Comparison of ENCODE assay signal across 1 cellular context in the genomic region with DNA sequence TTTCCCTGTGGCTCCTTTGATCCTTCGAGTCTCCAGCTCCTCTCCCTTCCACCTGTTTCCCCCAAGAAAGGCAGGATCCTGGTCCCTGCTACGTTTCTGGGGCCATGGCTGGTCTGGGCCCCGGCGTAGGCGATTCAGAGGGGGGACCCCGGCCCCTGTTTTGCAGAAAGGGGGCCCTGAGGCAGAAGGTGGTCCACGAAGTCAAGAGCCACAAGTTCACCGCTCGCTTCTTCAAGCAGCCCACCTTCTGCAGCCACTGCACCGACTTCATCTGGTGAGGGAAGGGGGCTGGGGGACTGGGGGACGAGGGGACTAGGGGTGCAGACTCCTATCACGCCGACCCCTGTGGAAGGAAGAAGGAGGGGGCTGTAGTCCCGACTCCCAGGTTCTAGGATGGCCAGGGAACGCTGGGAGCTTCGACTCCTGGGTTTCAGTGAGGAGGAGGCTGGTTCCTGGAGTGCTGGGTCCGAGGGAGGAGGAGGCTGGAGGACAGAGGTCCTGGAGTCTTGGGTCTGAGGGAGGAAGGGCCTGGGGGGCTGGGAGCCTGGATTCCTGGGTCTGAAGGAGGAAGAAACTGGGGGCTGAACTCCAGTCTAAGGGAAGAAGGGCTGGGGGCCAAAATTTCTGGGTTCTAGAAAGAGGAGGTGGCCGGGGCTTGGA.
TF ChIP-seq lines count a peak whose summit lies in the region.

No MANE protein-coding gene starts in this region.

TF ChIP-seq in GM23338, 12 proteins besides CTCF, POLR2A, EP300 and RAD21 (continued from another document):
- TF ChIP-seq REST (IDR thresholded peaks at IDR 0.05; ENCODE audit: unreplicated experiment), result no peak
